ENCODE assay signal across 18 cellular contexts in genomic region chr5:74468421-74468820, GRCh38.
A peak's percentile ranks its signal among the peaks of the same experiment; 100 is the strongest.
DNase-seq lines count a peak whose midpoint lies in the region.
"Had no signal": no experiment of that assay in that cellular context is flagged by ENCODE, and none has a peak within 500 bp of the region (broad histone marks: within the 10 kb centered on the region; RNA-seq: fewer than 3 reads in every experiment).

No MANE protein-coding gene starts in this region.

- H3K4me3 ChIP-seq in mesodermal cell (ENCODE audit: extremely low read depth, insufficient read depth, low read length, poor library complexity, severe bottlenecking), result no peak overlapping the region
- H3K4me3 ChIP-seq: BLaER1 treated with 17β-estradiol and CSF1 and Interleukin-3, amounts not matched to agents 10 nM and 100 nM; GM23248; MG63 had no signal

- peaks cover 4% of the 10 kb centered on the region for H3K9me3 ChIP-seq in mesodermal cell (ENCODE audit: control insufficient read depth, low read length)
- H3K9me3 ChIP-seq: MG63 had no signal

- WGBS in mesodermal cell (ENCODE audit: insufficient coverage in 2 of 2), 2 experiments, result 88 to 96% methylated on average over 4 to 5 of the region's 5 CpGs

- DNase-seq in LHCN-M2 (ENCODE audit: low read depth) (peak; percentile 6), fibroblast of peridontal ligament (ENCODE audit: extremely low read depth) (peak; percentile 14), renal cortical epithelial cell (ENCODE audit: low read depth) (peak; percentile 25), RPMI8226 (no peak), amniotic stem cell (lab: John Stamatoyannopoulos, UW) (no peak), NCI-H2107 treated with DMSO at 0.1 percent for 48 hours (lab: John Stamatoyannopoulos, UW; ENCODE audit: unreplicated experiment) (no peak)
- DNase-seq: Calu3; CD8-positive, alpha-beta T cell; GM23248; MG63; NCI-H1048; NCI-H1436; NCI-H774; OCI-M1; SIG-M5 had no signal

- H3K27ac ChIP-seq in mesodermal cell (ENCODE audit: low read depth, low read length, severe bottlenecking), result peak overlapping the region; percentile 23
- H3K27ac ChIP-seq: GM23248, KMS-11 had no signal

- H3K4me1 ChIP-seq in mesodermal cell (ENCODE audit: control insufficient read depth, insufficient read depth, low read length, poor library complexity, severe bottlenecking), result peaks cover 7% of the 10 kb centered on the region

- H3K36me3 ChIP-seq in mesodermal cell (ENCODE audit: control insufficient read depth, insufficient read depth, low read length), result no peaks in the 10 kb centered on the region
- H3K36me3 ChIP-seq: BLaER1 treated with 17β-estradiol and CSF1 and Interleukin-3, amounts not matched to agents 10 nM and 100 nM; MG63 had no signal

Comparison
In these comparisons a context has a peak if more than half of its experiments do, and no peak if none do; other contexts are left out.
1. DNase-seq: peak in LHCN-M2 (single experiment), fibroblast of peridontal ligament (single experiment) and renal cortical epithelial cell (single experiment); none in RPMI8226 (single experiment), amniotic stem cell (single experiment) and NCI-H2107 treated with DMSO at 0.1 percent for 48 hours (single experiment).